ENCODE assay signal across 19 cellular contexts in genomic region chr9:32866292-32866691, GRCh38.
DNase-seq lines count a peak whose midpoint lies in the region; ATAC-seq and TF ChIP-seq lines count a peak whose summit lies in the region.
"Had no signal": no experiment of that assay in that cellular context is flagged by ENCODE, and none has a peak within 500 bp of the region (broad histone marks: within the 10 kb centered on the region; RNA-seq: fewer than 3 reads in every experiment).

No MANE protein-coding gene starts in this region.

- peak; percentile 11 for DNase-seq in stimulated activated CD4-positive, alpha-beta T cell treated with anti-CD3 and anti-CD28 coated beads, Interleukin-15, amount 100 ng/mL, for 24 hours
- DNase-seq in stimulated activated CD4-positive, alpha-beta T cell treated with anti-CD3 and anti-CD28 coated beads, Interleukin-2, amount 100 ng/mL, for 24 hours, result no peak
- DNase-seq in RPMI7951 (ENCODE audit: low read depth) (peak; percentile 10), myocyte (ENCODE audit: low read depth) (peak; percentile 9), adrenal gland (no peak)
- DNase-seq in stimulated activated naive CD4-positive, alpha-beta T cell treated with Interleukin-2 at 50 U/mL for 16 hours (lab: John Stamatoyannopoulos, UW), result no peak
- DNase-seq: activated gamma-delta T cell treated with Interleukin-2 at 50 U/mL for 16 hours, gastrocnemius medialis, GOT3, mucosa of descending colon, NCI-H1105, NCI-H69, right cardiac atrium, SK-N-SH had no signal

- no peak for TF ChIP-seq POLR2A in adrenal gland (IDR thresholded peaks at IDR 0.05)

- WGBS in adrenal gland, 4 donors, result 75 to 88% (median 77%) methylated on average over 3 of the region's 3 CpGs

- H3K9me3 ChIP-seq in adrenal gland (replicated peaks in 1 of 3), result no peaks in the 10 kb centered on the region
- H3K9me3 ChIP-seq: body of pancreas, gastrocnemius medialis, mucosa of descending colon, neutrophil, SK-N-SH, thoracic aorta had no signal

- no peaks in the 10 kb centered on the region for H3K27me3 ChIP-seq in adrenal gland
- H3K27me3 ChIP-seq: body of pancreas, gastrocnemius medialis had no signal

- intact Hi-C loops in adrenal gland (cut with DNase I), result no loop called here

- H3K36me3 ChIP-seq in adrenal gland (replicated peaks in 1 of 2), result no peaks in the 10 kb centered on the region
- H3K36me3 ChIP-seq: gastrocnemius medialis, neutrophil, thoracic aorta had no signal

- TF ChIP-seq CTCF in adrenal gland (IDR thresholded peaks at IDR 0.05), result no peak

- ATAC-seq in GM21367 (IDR thresholded peaks at IDR 0.05; ENCODE audit: unreplicated experiment), result no peak
- ATAC-seq: body of pancreas, gastrocnemius medialis, mucosa of descending colon, Panc1, right cardiac atrium had no signal

- H3K4me1 ChIP-seq in adrenal gland (replicated peaks in 1 of 2), result no peaks in the 10 kb centered on the region
- H3K4me1 ChIP-seq: body of pancreas had no signal

- no peak overlapping the region for H3K4me3 ChIP-seq in adrenal gland
- H3K4me3 ChIP-seq: body of pancreas, gastrocnemius medialis, mucosa of descending colon, thoracic aorta had no signal

- no peak overlapping the region for H3K27ac ChIP-seq in adrenal gland
- H3K27ac ChIP-seq: body of pancreas, gastrocnemius medialis, neutrophil, thoracic aorta had no signal

Comparison
In these comparisons a context has a peak if more than half of its experiments do, and no peak if none do; other contexts are left out.
1. DNase-seq: peak in stimulated activated CD4-positive, alpha-beta T cell treated with anti-CD3 and anti-CD28 coated beads, Interleukin-15, amount 100 ng/mL, for 24 hours (single experiment), RPMI7951 (single experiment) and myocyte (single experiment); none in stimulated activated CD4-positive, alpha-beta T cell treated with anti-CD3 and anti-CD28 coated beads, Interleukin-2, amount 100 ng/mL, for 24 hours (0 of 2), stimulated activated naive CD4-positive, alpha-beta T cell treated with Interleukin-2 at 50 U/mL for 16 hours (single experiment) and adrenal gland (0 of 7).